ENCODE assay signal across 11 cellular contexts in the genomic region with DNA sequence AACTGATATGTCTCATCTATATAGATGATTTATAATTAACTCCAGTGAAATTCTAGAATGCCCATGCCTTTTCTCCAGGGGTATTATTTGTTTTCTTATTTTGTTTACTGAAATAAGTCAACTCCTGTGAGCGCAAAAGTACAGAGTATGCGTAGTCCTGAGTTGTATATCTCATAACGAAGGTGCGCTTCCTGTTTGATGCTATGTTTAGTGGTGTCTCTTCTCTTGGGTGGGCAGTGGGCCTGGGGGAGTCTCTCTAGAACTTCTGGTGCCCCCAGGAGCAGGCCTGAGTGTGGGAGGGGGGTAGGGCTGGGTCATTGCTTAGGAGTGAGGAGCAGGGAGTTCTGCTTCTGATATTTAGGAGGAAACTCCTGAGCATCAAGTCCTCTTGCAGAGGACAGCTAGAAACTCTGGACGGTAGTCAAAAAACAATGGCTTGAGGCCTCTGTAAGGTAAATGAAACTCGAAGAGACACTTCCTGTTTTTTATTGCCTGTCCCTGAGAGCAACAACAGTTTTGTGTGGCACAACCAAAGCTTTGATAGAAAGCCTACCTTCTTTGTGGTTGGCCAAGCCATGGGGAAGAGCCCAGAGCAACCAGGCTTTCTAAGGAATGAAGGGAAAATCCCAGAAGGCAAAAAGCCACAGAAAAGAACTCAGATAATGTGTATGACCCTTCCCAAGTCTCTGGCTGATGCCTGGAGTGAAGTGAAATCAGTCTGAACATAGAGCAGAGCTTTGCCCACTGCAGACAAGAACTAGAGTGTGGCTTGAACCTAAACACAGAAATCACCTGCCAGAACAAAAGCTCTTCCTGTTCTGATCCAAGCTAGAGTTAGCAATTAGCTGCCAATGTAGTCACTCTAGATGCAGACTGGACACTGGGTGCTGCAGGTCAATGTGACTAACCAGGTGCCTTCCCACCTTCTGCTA. TPM values are rescaled to one million over a fixed set of nuclear protein-coding genes. Genes with fewer than 3 reads are reported as not detected.
A peak's percentile ranks its signal among the peaks of the same experiment; 100 is the strongest.
DNase-seq lines count a peak whose midpoint lies in the region; ATAC-seq and TF ChIP-seq lines count a peak whose summit lies in the region.
"Had no signal": no experiment of that assay in that cellular context is flagged by ENCODE, and none has a peak within 500 bp of the region (broad histone marks: within the 10 kb centered on the region; RNA-seq: fewer than 3 reads in every experiment).

No MANE protein-coding gene starts in this region.

- H3K4me3 ChIP-seq in right cardiac atrium (ENCODE audit: low read length) = no peak overlapping the region
- no peak overlapping the region for H3K4me3 ChIP-seq in right atrium auricular region
- H3K4me3 ChIP-seq in upper lobe of left lung = no peak overlapping the region
- H3K4me3 ChIP-seq: sigmoid colon had no signal

- TF ChIP-seq EP300 in upper lobe of left lung (IDR thresholded peaks at IDR 0.05) = no peak

- H3K36me3 ChIP-seq in right atrium auricular region (no peaks in the 10 kb centered on the region), upper lobe of left lung (no peaks in the 10 kb centered on the region)
- H3K36me3 ChIP-seq: sigmoid colon had no signal

- TF ChIP-seq CTCF in right atrium auricular region (IDR thresholded peaks at IDR 0.05) (no peak), upper lobe of left lung (IDR thresholded peaks at IDR 0.05) (no peak)

- CTCF ChIA-PET in T-cell (lab: Charles Lee) = interaction anchor here in 1 of 2 donors (1.0 kb wide), 1 partner anchor 99 kb away, joined by 3 read pairs; a partner anchor contains a TSS

- no peak for ATAC-seq in right cardiac atrium
- peak; percentile 4 for ATAC-seq in HG03060 (IDR thresholded peaks at IDR 0.05; ENCODE audit: low read depth, unreplicated experiment)
- ATAC-seq in T-cell (replicated peaks in 1 of 4) = peak; percentile 10 to 22 (median 17)
- ATAC-seq in upper lobe of left lung (ENCODE audit: low FRiP score in 2 of 2) = no peak

- peaks cover 25% of the 10 kb centered on the region for H3K36me3 Mint-ChIP-seq in T-cell

- WGBS in right cardiac atrium = 74% methylated on average over 6 of the region's 6 CpGs
- 62 to 64% methylated on average over 6 of the region's 6 CpGs for WGBS in upper lobe of left lung, 2 donors

- no peaks in the 10 kb centered on the region for H3K4me1 ChIP-seq in right cardiac atrium (ENCODE audit: control insufficient read depth, insufficient read depth, low read length)
- H3K4me1 ChIP-seq in right atrium auricular region = no peaks in the 10 kb centered on the region
- H3K4me1 ChIP-seq in upper lobe of left lung = peaks cover 13 to 18% (median 15%) of the 10 kb centered on the region in 4 donors
- H3K4me1 ChIP-seq: sigmoid colon had no signal

- H3K4me1 Mint-ChIP-seq in T-cell = peaks cover 72 to 76% (median 75%) of the 10 kb centered on the region in 3 donors

- H3K27ac Mint-ChIP-seq in T-cell = peak overlapping the region; percentile 90 to 92

- TF ChIP-seq POLR2A in upper lobe of left lung (IDR thresholded peaks at IDR 0.05) (no peak), erythroblast (IDR thresholded peaks at IDR 0.05; ENCODE audit: low read length) (no peak)

- DNase-seq in right cardiac atrium = no peak
- DNase-seq in right atrium auricular region (ENCODE audit: low spot score) = no peak
- peak in 1 of 34 experiments; percentile 29 for DNase-seq in T-cell
- DNase-seq in upper lobe of left lung = no peak
- no peak for DNase-seq in erythroblast (lab: John Stamatoyannopoulos, UW)
- DNase-seq in HK-2 (ENCODE audit: unreplicated experiment) = no peak
- DNase-seq in NCI-H774 (lab: John Stamatoyannopoulos, UW) = no peak
- DNase-seq: sigmoid colon, trophoblast cell had no signal

- POLR2A ChIA-PET in T-cell (lab: Charles Lee) = interaction anchor here (0.5 to 0.6 kb wide), 2 partner anchors 11 to 63 kb away, joined by 3 to 4 read pairs; no protein-coding TSS in a partner anchor

- peak overlapping the region; percentile 60 to 66 (median 65) for H3K4me3 Mint-ChIP-seq in T-cell

- intact Hi-C loops in right cardiac atrium (cut with DNase I) = no loop called here

- H3K27me3 ChIP-seq in right cardiac atrium (ENCODE audit: control insufficient read depth, insufficient read depth) (no peaks in the 10 kb centered on the region), right atrium auricular region (no peaks in the 10 kb centered on the region), upper lobe of left lung (no peaks in the 10 kb centered on the region)
- H3K27me3 ChIP-seq: sigmoid colon had no signal

- H3K27me3 Mint-ChIP-seq in T-cell = no peaks in the 10 kb centered on the region

- no peaks in the 10 kb centered on the region for H3K9me3 Mint-ChIP-seq in T-cell

- H3K27ac ChIP-seq in right cardiac atrium (ENCODE audit: low read length) (peak overlapping the region; percentile 36), right atrium auricular region (no peak overlapping the region), upper lobe of left lung (peak overlapping the region in 3 of 4 donors; percentile 7 to 71 (median 35))
- H3K27ac ChIP-seq: C4-2B had no signal

- H3K9me3 ChIP-seq in right cardiac atrium (ENCODE audit: control insufficient read depth, low read length) (no peaks in the 10 kb centered on the region), right atrium auricular region (no peaks in the 10 kb centered on the region), upper lobe of left lung (no peaks in the 10 kb centered on the region)

RNA-seq across cellular contexts. Expression of a gene that starts 8.5 kb away (rescaled TPM):
- total RNA-seq in right cardiac atrium (1 to 10 TPM; 6.6 to 7.4 (median 7.1) TPM), right atrium auricular region (1 to 10 TPM; 3.0 to 3.2 TPM), T-cell (100 to 1,000 TPM in 1 of 5 donors, 10 to 100 TPM in 4; 80.8 to 104 (median 82.0) TPM), upper lobe of left lung (10 to 100 TPM; 15.5 to 38.8 (median 18.9) TPM)
- 5.3 TPM for polyA plus RNA-seq in right cardiac atrium

Comparison
In these comparisons a context has a peak if more than half of its experiments do, and no peak if none do; other contexts are left out.
1. H3K27ac ChIP-seq: peak in right cardiac atrium (single experiment) and upper lobe of left lung (3 of 4); none in right atrium auricular region (0 of 2).
2. ATAC-seq: peak in HG03060 (single experiment) and T-cell (4 of 4); none in right cardiac atrium (0 of 2) and upper lobe of left lung (0 of 2).